Comparison of ENCODE assay signal across 1 cellular context in the genomic region with DNA sequence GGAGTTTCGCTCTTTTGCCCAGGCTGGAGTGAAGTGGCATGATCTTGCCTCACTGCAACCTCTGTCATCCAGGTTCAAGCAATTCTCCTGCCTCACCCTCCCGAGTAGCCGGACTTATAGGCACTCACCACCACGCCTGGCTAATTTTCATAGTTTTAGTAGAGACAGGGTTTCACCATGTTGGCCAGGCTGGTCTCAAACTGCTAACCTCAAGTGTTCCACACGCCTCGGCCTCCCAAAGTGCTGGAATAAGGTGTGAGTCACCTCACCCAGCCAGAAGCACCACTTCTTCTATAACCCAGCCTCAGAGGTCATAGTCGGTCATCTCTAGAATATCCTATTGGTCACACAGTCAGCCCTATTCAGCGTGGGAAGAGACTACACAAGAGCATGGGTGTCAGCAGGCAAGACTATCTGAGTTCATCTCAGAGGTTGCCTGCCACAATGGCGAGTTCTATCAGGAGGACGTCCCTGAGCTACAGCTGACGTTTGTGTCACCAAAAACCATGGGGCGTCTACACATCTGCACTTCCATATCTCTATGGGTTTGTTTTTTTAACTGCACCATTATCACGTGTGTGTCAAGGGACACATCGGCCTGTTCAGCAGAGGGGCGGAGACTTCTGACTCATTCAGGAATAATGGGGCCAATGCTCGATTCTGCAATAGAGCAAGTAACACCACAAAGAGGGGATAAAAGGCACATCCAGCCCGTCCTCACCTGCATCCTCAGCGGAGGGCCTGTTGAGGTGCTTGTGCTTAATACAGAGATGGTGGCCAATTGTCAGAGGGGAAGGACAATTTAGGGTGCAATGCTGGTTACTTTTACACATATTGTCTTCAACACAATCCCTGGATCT.
TF ChIP-seq lines count a peak whose summit lies in the region.

No MANE protein-coding gene starts in this region.

TF ChIP-seq in K562, 482 proteins besides CTCF, POLR2A, EP300 and RAD21 (continued from another document and continues in another):
- TF ChIP-seq RBM25 (IDR thresholded peaks at IDR 0.05; ENCODE audit: low read depth, low read length, severe bottlenecking) (no peak), HCFC1 (IDR thresholded peaks at IDR 0.05; ENCODE audit: low read depth, low read length) (no peak), PTBP1 (IDR thresholded peaks at IDR 0.05; ENCODE audit: low read depth, low read length) (no peak), NR2C2 (CRISPR knock-in tag; IDR thresholded peaks at IDR 0.05) (peak; percentile 80; the same call in 1 of the 2 replicates), NR2C2 (tag; IDR thresholded peaks at IDR 0.05) (peak; percentile 90), BRD4 (IDR thresholded peaks at IDR 0.05) (no peak), ZNF76 (CRISPR knock-in tag; IDR thresholded peaks at IDR 0.05; ENCODE audit: borderline replicate concordance) (no peak; the same call in 1 of the 2 replicates), MXD1 (CRISPR knock-in tag; IDR thresholded peaks at IDR 0.05; ENCODE audit: borderline replicate concordance, poor library complexity, severe bottlenecking) (no peak), MEF2A (IDR thresholded peaks at IDR 0.05; ENCODE audit: control insufficient read depth, low read depth, low read length) (0 out of 2 replicates have a peak, but pooled peaks have one; percentile 22), RBM34 (IDR thresholded peaks at IDR 0.05; ENCODE audit: borderline replicate concordance, insufficient read depth, low read length) (no peak), HDAC2 (IDR thresholded peaks at IDR 0.05) (peak; percentile 79), PTRF (tag; IDR thresholded peaks at IDR 0.05) (0 out of 2 replicates have a peak, but pooled peaks have one; percentile 16), CUX1 (CRISPR knock-in tag; IDR thresholded peaks at IDR 0.05) (no peak), YY1 (IDR thresholded peaks at IDR 0.05; ENCODE audit: borderline replicate concordance in 1 of 3, control insufficient read depth in 1 of 3, extremely low read depth in 1 of 3, insufficient read depth in 3 of 3, insufficient read length in 1 of 3, insufficient replicate concordance in 2 of 3, low read depth in 1 of 3, low read length in 2 of 3) (peak in 2 of 3 experiments; percentile 60 to 83), PPARD (CRISPR knock-in tag; IDR thresholded peaks at IDR 0.05) (no peak), BCOR (IDR thresholded peaks at IDR 0.05) (peak; percentile 22; the same call in 1 of the 2 replicates), SP1 (CRISPR knock-in tag; IDR thresholded peaks at IDR 0.05) (peak; percentile 87), CREBBP (IDR thresholded peaks at IDR 0.05; ENCODE audit: low read depth, low read length) (no peak), FOXK1 (CRISPR knock-in tag; IDR thresholded peaks at IDR 0.05; ENCODE audit: borderline replicate concordance) (peak; percentile 85; the same call in 1 of the 2 replicates), MCM3 (IDR thresholded peaks at IDR 0.05) (no peak), ZFX (CRISPR knock-in tag; IDR thresholded peaks at IDR 0.05) (peak; percentile 59; the same call in 1 of the 2 replicates), PRDM10 (IDR thresholded peaks at IDR 0.05; ENCODE audit: partially characterized antibody) (peak; percentile 94), ZKSCAN1 (IDR thresholded peaks at IDR 0.05; ENCODE audit: low read depth, low read length) (peak; percentile 99), POLR2AphosphoS2 (IDR thresholded peaks at IDR 0.05; ENCODE audit: low read length) (no peak), ZNF384 (IDR thresholded peaks at IDR 0.05; ENCODE audit: low read depth, low read length) (peak; percentile 94), MTA3 (IDR thresholded peaks at IDR 0.05; ENCODE audit: borderline replicate concordance) (peak; percentile 86; the same call in 1 of the 2 replicates), SMARCA4 (IDR thresholded peaks at IDR 0.05) (peak; percentile 89), NELFE (IDR thresholded peaks at IDR 0.05; ENCODE audit: insufficient read depth, insufficient read length) (no peak), FOXK2 (conservative IDR thresholded peaks at IDR 0.05 in 1 of 2, IDR thresholded peaks at IDR 0.05 in 1 of 2; ENCODE audit: low read depth in 2 of 2) (peak; percentile 83 to 93), PURB (CRISPR knock-in tag; IDR thresholded peaks at IDR 0.05; ENCODE audit: low read depth) (no peak), SMARCE1 (IDR thresholded peaks at IDR 0.05) (peak; percentile 83), CEBPG (CRISPR knock-in tag; IDR thresholded peaks at IDR 0.05) (peak; percentile 76), CEBPG (tag; conservative IDR thresholded peaks at IDR 0.05 in 1 of 2, IDR thresholded peaks at IDR 0.05 in 1 of 2) (peak; percentile 68 to 82; a peak in 3 of 4 replicates), ZFPM2 (CRISPR knock-in tag; IDR thresholded peaks at IDR 0.05) (no peak)
- TF ChIP-seq, protein P1, sequence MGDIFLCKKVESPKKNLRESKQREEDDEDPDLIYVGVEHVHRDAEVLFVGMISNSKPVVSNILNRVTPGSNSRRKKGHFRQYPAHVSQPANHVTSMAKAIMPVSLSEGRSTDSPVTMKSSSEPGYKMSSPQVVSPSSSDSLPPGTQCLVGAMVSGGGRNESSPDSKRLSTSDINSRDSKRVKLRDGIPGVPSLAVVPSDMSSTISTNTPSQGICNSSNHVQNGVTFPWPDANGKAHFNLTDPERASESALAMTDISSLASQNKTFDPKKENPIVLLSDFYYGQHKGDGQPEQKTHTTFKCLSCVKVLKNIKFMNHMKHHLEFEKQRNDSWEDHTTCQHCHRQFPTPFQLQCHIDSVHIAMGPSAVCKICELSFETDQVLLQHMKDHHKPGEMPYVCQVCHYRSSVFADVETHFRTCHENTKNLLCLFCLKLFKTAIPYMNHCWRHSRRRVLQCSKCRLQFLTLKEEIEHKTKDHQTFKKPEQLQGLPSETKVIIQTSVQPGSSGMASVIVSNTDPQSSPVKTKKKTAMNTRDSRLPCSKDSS (IDR thresholded peaks at IDR 0.05; ENCODE audit: low read depth, partially characterized antibody): no peak
- TF ChIP-seq, protein P2, sequence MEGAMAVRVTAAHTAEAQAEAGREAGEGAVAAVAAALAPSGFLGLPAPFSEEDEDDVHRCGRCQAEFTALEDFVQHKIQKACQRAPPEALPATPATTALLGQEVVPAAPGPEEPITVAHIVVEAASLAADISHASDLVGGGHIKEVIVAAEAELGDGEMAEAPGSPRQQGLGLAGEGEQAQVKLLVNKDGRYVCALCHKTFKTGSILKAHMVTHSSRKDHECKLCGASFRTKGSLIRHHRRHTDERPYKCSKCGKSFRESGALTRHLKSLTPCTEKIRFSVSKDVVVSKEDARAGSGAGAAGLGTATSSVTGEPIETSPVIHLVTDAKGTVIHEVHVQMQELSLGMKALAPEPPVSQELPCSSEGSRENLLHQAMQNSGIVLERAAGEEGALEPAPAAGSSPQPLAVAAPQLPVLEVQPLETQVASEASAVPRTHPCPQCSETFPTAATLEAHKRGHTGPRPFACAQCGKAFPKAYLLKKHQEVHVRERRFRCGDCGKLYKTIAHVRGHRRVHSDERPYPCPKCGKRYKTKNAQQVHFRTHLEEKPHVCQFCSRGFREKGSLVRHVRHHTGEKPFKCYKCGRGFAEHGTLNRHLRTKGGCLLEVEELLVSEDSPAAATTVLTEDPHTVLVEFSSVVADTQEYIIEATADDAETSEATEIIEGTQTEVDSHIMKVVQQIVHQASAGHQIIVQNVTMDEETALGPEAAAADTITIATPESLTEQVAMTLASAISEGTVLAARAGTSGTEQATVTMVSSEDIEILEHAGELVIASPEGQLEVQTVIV (CRISPR knock-in tag; IDR thresholded peaks at IDR 0.05; ENCODE audit: borderline replicate concordance): no peak
- TF ChIP-seq, protein P3, sequence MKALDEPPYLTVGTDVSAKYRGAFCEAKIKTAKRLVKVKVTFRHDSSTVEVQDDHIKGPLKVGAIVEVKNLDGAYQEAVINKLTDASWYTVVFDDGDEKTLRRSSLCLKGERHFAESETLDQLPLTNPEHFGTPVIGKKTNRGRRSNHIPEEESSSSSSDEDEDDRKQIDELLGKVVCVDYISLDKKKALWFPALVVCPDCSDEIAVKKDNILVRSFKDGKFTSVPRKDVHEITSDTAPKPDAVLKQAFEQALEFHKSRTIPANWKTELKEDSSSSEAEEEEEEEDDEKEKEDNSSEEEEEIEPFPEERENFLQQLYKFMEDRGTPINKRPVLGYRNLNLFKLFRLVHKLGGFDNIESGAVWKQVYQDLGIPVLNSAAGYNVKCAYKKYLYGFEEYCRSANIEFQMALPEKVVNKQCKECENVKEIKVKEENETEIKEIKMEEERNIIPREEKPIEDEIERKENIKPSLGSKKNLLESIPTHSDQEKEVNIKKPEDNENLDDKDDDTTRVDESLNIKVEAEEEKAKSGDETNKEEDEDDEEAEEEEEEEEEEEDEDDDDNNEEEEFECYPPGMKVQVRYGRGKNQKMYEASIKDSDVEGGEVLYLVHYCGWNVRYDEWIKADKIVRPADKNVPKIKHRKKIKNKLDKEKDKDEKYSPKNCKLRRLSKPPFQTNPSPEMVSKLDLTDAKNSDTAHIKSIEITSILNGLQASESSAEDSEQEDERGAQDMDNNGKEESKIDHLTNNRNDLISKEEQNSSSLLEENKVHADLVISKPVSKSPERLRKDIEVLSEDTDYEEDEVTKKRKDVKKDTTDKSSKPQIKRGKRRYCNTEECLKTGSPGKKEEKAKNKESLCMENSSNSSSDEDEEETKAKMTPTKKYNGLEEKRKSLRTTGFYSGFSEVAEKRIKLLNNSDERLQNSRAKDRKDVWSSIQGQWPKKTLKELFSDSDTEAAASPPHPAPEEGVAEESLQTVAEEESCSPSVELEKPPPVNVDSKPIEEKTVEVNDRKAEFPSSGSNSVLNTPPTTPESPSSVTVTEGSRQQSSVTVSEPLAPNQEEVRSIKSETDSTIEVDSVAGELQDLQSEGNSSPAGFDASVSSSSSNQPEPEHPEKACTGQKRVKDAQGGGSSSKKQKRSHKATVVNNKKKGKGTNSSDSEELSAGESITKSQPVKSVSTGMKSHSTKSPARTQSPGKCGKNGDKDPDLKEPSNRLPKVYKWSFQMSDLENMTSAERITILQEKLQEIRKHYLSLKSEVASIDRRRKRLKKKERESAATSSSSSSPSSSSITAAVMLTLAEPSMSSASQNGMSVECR (CRISPR knock-in tag; IDR thresholded peaks at IDR 0.05): peak; percentile 88
- TF ChIP-seq, protein P4, sequence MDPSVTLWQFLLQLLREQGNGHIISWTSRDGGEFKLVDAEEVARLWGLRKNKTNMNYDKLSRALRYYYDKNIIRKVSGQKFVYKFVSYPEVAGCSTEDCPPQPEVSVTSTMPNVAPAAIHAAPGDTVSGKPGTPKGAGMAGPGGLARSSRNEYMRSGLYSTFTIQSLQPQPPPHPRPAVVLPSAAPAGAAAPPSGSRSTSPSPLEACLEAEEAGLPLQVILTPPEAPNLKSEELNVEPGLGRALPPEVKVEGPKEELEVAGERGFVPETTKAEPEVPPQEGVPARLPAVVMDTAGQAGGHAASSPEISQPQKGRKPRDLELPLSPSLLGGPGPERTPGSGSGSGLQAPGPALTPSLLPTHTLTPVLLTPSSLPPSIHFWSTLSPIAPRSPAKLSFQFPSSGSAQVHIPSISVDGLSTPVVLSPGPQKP (CRISPR knock-in tag; IDR thresholded peaks at IDR 0.05): no peak
